In the genomic region with DNA sequence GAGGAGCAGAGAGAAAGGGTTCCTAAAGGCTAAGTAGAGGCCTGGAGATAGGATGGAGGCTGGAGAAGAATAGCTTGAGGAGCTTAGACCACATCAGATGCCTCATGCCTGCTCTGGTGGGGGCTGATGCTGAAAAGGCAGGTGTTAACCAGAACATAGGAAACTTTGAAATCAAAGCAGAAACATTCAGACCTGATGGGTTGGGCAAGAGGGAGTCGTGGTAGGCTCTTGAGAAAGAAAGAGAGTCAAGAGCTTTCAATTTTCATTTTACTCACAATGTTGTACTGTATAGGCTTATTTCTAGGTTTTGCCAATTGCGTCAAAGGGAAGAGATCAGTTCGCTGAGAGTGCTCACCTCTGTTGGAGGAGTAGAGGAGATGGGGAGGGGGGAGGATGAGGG, we compare ENCODE assay signal across 15 cellular contexts.
"Had no signal": no experiment of that assay in that cellular context is flagged by ENCODE, and none has a peak within 500 bp of the region (broad histone marks: within the 10 kb centered on the region; RNA-seq: fewer than 3 reads in every experiment).

No MANE protein-coding gene starts in this region.

- H3K4me1 ChIP-seq: psoas muscle, right lobe of liver had no signal

- DNase-seq: activated B cell treated with CpG ODN at 0.5 μM for 24 hours; activated CD4-positive, alpha-beta T cell treated with anti-CD3 and anti-CD28 coated beads, Interleukin-2, amount 50 U/mL, for 1 hour; activated effector memory CD4-positive, alpha-beta T cell treated with anti-CD3 and anti-CD28 coated beads, Interleukin-2, amount 50 U/mL, for 16 hours; activated T-cell treated with anti-CD3 and anti-CD28 coated beads, Interleukin-2, amount 50 U/mL, for 1 hour; dorsolateral prefrontal cortex; head of caudate nucleus; right lobe of liver; stimulated activated CD4-positive, alpha-beta T cell treated with anti-CD3 and anti-CD28 coated beads, Interleukin-12 subunit alpha, Interleukin-12 subunit beta, amount 100 ng/mL, for 4 hours; stimulated activated naive CD4-positive, alpha-beta T cell; T-helper 2 cell had no signal

- H3K36me3 Mint-ChIP-seq: activated naive CD8-positive, alpha-beta T cell; type B pancreatic cell had no signal

- H3K4me3 Mint-ChIP-seq: activated B cell treated with CpG ODN at 0.5 μM for 24 hours; activated naive CD8-positive, alpha-beta T cell; nephron had no signal

- H3K9me3 Mint-ChIP-seq: activated B cell treated with CpG ODN at 0.5 μM for 24 hours, nephron, type B pancreatic cell had no signal

- H3K4me1 Mint-ChIP-seq: activated B cell treated with CpG ODN at 0.5 μM for 24 hours had no signal

- H3K27me3 ChIP-seq: right lobe of liver had no signal

- H3K27ac Mint-ChIP-seq: activated B cell treated with CpG ODN at 0.5 μM for 24 hours; activated naive CD8-positive, alpha-beta T cell; nephron; type B pancreatic cell had no signal

- FAIRE-seq: TTC549 had no signal

- ATAC-seq: psoas muscle, right lobe of liver had no signal

- H3K36me3 ChIP-seq: right lobe of liver had no signal

- H3K27me3 Mint-ChIP-seq: activated B cell treated with CpG ODN at 0.5 μM for 24 hours; activated naive CD8-positive, alpha-beta T cell had no signal

- H3K9me3 ChIP-seq: psoas muscle, right lobe of liver had no signal

- H3K27ac ChIP-seq: psoas muscle, right lobe of liver had no signal

- H3K4me3 ChIP-seq: dorsolateral prefrontal cortex, psoas muscle, right lobe of liver had no signal
